15 cellular contexts compared by ENCODE assay signal in genomic region chr7:99943641-99944507, GRCh38. TPM values are rescaled to one million over a fixed set of nuclear protein-coding genes. Genes with fewer than 3 reads are reported as not detected.
DNase-seq lines count a peak whose midpoint lies in the region; ATAC-seq and TF ChIP-seq lines count a peak whose summit lies in the region.
"Had no signal": no experiment of that assay in that cellular context is flagged by ENCODE, and none has a peak within 500 bp of the region (broad histone marks: within the 10 kb centered on the region; RNA-seq: fewer than 3 reads in every experiment).

No MANE protein-coding gene starts in this region.

- H3K27me3 ChIP-seq in Karpas-422 (ENCODE audit: low read length) (no peaks in the 10 kb centered on the region), mesendoderm (ENCODE audit: insufficient read depth, low read length, poor library complexity) (no peaks in the 10 kb centered on the region)

- H3K18ac ChIP-seq in mesendoderm (ENCODE audit: low read length) = no peak overlapping the region

- no peaks in the 10 kb centered on the region for H3K79me1 ChIP-seq in mesendoderm (ENCODE audit: low read length)

- H3K9me2 ChIP-seq in Karpas-422 (replicated peaks; ENCODE audit: insufficient read depth, low read length) = no peaks in the 10 kb centered on the region

- peak overlapping the region; percentile 83; the same call in 1 of the 2 replicates for H2AFZ ChIP-seq in Karpas-422 (ENCODE audit: low read length)

- H3K27ac Mint-ChIP-seq in activated B cell treated with CpG ODN at 0.5 μM for 24 hours = no peak overlapping the region
- H3K27ac Mint-ChIP-seq: activated CD4-positive, alpha-beta memory T cell treated with anti-CD3 and anti-CD28 coated beads for 36 hours; dendritic cell treated with granulocyte-macrophage colony-stimulating factor and Interleukin-4, amounts not matched to agents 40 ng/mL and 50 ng/mL, for 4 days; T-helper 1 cell treated with Interleukin-12 subunit alpha and Interleukin-12 subunit beta and Interleukin-4 antibody, amounts not matched to agents 30 μg/mL and 1 μg/mL, for 36 hours had no signal

- H3K4me1 ChIP-seq in Karpas-422 (ENCODE audit: low read length) (peaks cover 25% of the 10 kb centered on the region), mesendoderm (ENCODE audit: control insufficient read depth, low read depth, low read length) (peaks cover 2% of the 10 kb centered on the region)
- H3K4me1 ChIP-seq: transverse colon had no signal

- intact Hi-C loops in activated B cell treated with CpG ODN at 0.5 μM for 24 hours (cut with micrococcal nuclease) = no loop called here

- H3K27ac ChIP-seq in Karpas-422 (ENCODE audit: low read length) (peak overlapping the region; percentile 75), mesendoderm (ENCODE audit: low read depth, low read length) (no peak overlapping the region)
- H3K27ac ChIP-seq: transverse colon had no signal

- no peak overlapping the region for H3K4ac ChIP-seq in mesendoderm (ENCODE audit: low read depth, low read length)

- peak; percentile 18 for DNase-seq in NCI-H2107 treated with DMSO at 0.1 percent for 48 hours (lab: John Stamatoyannopoulos, UW; ENCODE audit: unreplicated experiment)
- no peak for DNase-seq in NCI-H2107 (lab: John Stamatoyannopoulos, UW)
- DNase-seq in Karpas-422 = peak; percentile 82
- no peak for DNase-seq in activated B cell treated with CpG ODN at 0.5 μM for 24 hours
- DNase-seq in mesendoderm = peak; percentile 59
- no peak for DNase-seq in midbrain (lab: John Stamatoyannopoulos, UW)
- DNase-seq: activated CD4-positive, alpha-beta memory T cell treated with anti-CD3 and anti-CD28 coated beads for 36 hours; amygdala; transverse colon had no signal

- H2BK120ac ChIP-seq in mesendoderm (ENCODE audit: low read depth, low read length) = no peak overlapping the region

- peaks cover 8% of the 10 kb centered on the region for H3K9me3 Mint-ChIP-seq in activated B cell treated with CpG ODN at 0.5 μM for 24 hours

- H2BK15ac ChIP-seq in mesendoderm (replicated peaks; ENCODE audit: low read depth) = no peak overlapping the region

- peak overlapping the region; percentile 31; the same call in 1 of the 2 replicates for H3K9ac ChIP-seq in Karpas-422 (ENCODE audit: low read length)
- H3K9ac ChIP-seq in mesendoderm (ENCODE audit: low read length) = no peak overlapping the region

- no peaks in the 10 kb centered on the region for H3K9me3 ChIP-seq in Karpas-422 (ENCODE audit: low read length)
- H3K9me3 ChIP-seq: transverse colon had no signal

- peak overlapping the region; percentile 67 for H3K4me3 Mint-ChIP-seq in activated B cell treated with CpG ODN at 0.5 μM for 24 hours
- H3K4me3 Mint-ChIP-seq: activated CD4-positive, alpha-beta memory T cell treated with anti-CD3 and anti-CD28 coated beads for 36 hours; dendritic cell treated with granulocyte-macrophage colony-stimulating factor and Interleukin-4, amounts not matched to agents 40 ng/mL and 50 ng/mL, for 4 days; T-helper 1 cell treated with Interleukin-12 subunit alpha and Interleukin-12 subunit beta and Interleukin-4 antibody, amounts not matched to agents 30 μg/mL and 1 μg/mL, for 36 hours had no signal

- H2BK5ac ChIP-seq in mesendoderm (ENCODE audit: low read length) = no peak overlapping the region

- POLR2A ChIA-PET in activated B cell treated with CpG ODN at 0.5 μM for 24 hours (lab: Charles Lee) = interaction anchor here (0.6 to 1.7 kb wide), 3 partner anchors 25 to 573 kb away, joined by 5 read pairs; partner anchors contain the start of gene TRIM4

- H4K8ac ChIP-seq in mesendoderm (ENCODE audit: low read depth, low read length) = no peak overlapping the region

- H2AK5ac ChIP-seq in mesendoderm (ENCODE audit: low read length) = no peak overlapping the region

- H3K79me2 ChIP-seq in Karpas-422 (ENCODE audit: low read length) (no peaks in the 10 kb centered on the region), mesendoderm (ENCODE audit: control insufficient read depth, insufficient read depth, low read length) (no peaks in the 10 kb centered on the region)

- H3K4me3 ChIP-seq in Karpas-422 (ENCODE audit: low read length) (peak overlapping the region; percentile 54), mesendoderm (ENCODE audit: low read length) (no peak overlapping the region)
- H3K4me3 ChIP-seq: smooth muscle cell, transverse colon had no signal

- peaks cover 34% of the 10 kb centered on the region for H3K27me3 Mint-ChIP-seq in activated B cell treated with CpG ODN at 0.5 μM for 24 hours

- H4K5ac ChIP-seq in mesendoderm (ENCODE audit: low read length) = no peak overlapping the region

- ATAC-seq in activated B cell treated with CpG ODN at 0.5 μM for 24 hours (ENCODE audit: low read depth) (peak; percentile 28), GM18867 (IDR thresholded peaks at IDR 0.05; ENCODE audit: unreplicated experiment) (no peak), HG02759 (IDR thresholded peaks at IDR 0.05; ENCODE audit: unreplicated experiment) (no peak)

- H3K4me1 Mint-ChIP-seq in activated B cell treated with CpG ODN at 0.5 μM for 24 hours = peaks cover 14% of the 10 kb centered on the region

- no peaks in the 10 kb centered on the region for H4K20me1 ChIP-seq in Karpas-422 (ENCODE audit: insufficient read depth, low read depth, low read length)

- peak overlapping the region; percentile 57 for H3K56ac ChIP-seq in mesendoderm (ENCODE audit: low read length)

- H3K4me2 ChIP-seq in Karpas-422 (ENCODE audit: low read depth, low read length, poor library complexity, severe bottlenecking) (peak overlapping the region; percentile 62), mesendoderm (ENCODE audit: low read length) (no peak overlapping the region)
- H3K4me2 ChIP-seq: smooth muscle cell had no signal

- CTCF ChIA-PET in activated B cell treated with CpG ODN at 0.5 μM for 24 hours (lab: Charles Lee) = no interaction called here

- H3K36me3 Mint-ChIP-seq in activated B cell treated with CpG ODN at 0.5 μM for 24 hours (ENCODE audit: low read depth) = no peaks in the 10 kb centered on the region
- H3K36me3 Mint-ChIP-seq: activated CD4-positive, alpha-beta memory T cell treated with anti-CD3 and anti-CD28 coated beads for 36 hours had no signal

- no peak overlapping the region for H3K23ac ChIP-seq in mesendoderm (ENCODE audit: low read length)

- no CpG with 5 or more reads among the region's 14 CpGs for WGBS in mesendoderm (ENCODE audit: extremely low coverage, insufficient coverage, low lambda C conversion rate)

- no peak for TF ChIP-seq CTCF in activated B cell treated with CpG ODN at 0.5 μM for 24 hours (IDR thresholded peaks at IDR 0.05)

- no peaks in the 10 kb centered on the region for H3K36me3 ChIP-seq in Karpas-422 (ENCODE audit: insufficient read depth, low read length)
- no peaks in the 10 kb centered on the region for H3K36me3 ChIP-seq in mesendoderm (ENCODE audit: control insufficient read depth, insufficient read depth, low read length)
- H3K36me3 ChIP-seq: transverse colon had no signal

RNA-seq across cellular contexts. Expression of gene GJC3, which starts 14.5 kb away (rescaled TPM):
- total RNA-seq in Karpas-422 (2014; rRNA removed; shearing (Covaris generic); ENCODE audit: low replicate concordance) = 0.47 TPM in 1 of 2 replicates, not detected in the other
- not detected in 2 replicates for total RNA-seq in activated B cell treated with CpG ODN at 0.5 μM for 24 hours
- 0.77 TPM for polyA plus RNA-seq in mesendoderm (2013, experiment 1 of 2)
- 0.63 TPM for polyA plus RNA-seq in mesendoderm (2013, experiment 2 of 2)
- total RNA-seq: A172, smooth muscle cell, transverse colon had no signal
- polyA plus RNA-seq: smooth muscle cell had no signal

RNA-seq across cellular contexts. Expression of gene TRIM4, which starts 24.5 kb away (rescaled TPM):
- total RNA-seq in Karpas-422 (2014; rRNA removed; shearing (Covaris generic); ENCODE audit: low replicate concordance) = 20.9 and 25.2 TPM in 2 replicates
- total RNA-seq in activated B cell treated with CpG ODN at 0.5 μM for 24 hours = 33.1 and 35.8 TPM in 2 replicates
- 0.94 TPM for polyA plus RNA-seq in mesendoderm (2013, experiment 1 of 2)
- polyA plus RNA-seq in mesendoderm (2013, experiment 2 of 2) = 0.69 TPM
- total RNA-seq: smooth muscle cell had no signal
- polyA plus RNA-seq: smooth muscle cell had no signal

RNA-seq across cellular contexts. Expression of gene AZGP1, which starts 32.0 kb away (rescaled TPM):
- total RNA-seq in Karpas-422 (2014; rRNA removed; shearing (Covaris generic); ENCODE audit: low replicate concordance) = 1.0 and 2.0 TPM in 2 replicates
- total RNA-seq in activated B cell treated with CpG ODN at 0.5 μM for 24 hours = not detected in 2 replicates
- polyA plus RNA-seq in mesendoderm (2013, experiment 1 of 2) = 0.08 TPM
- polyA plus RNA-seq in mesendoderm (2013, experiment 2 of 2) = 0.06 TPM
- total RNA-seq: A172; activated CD4-positive, alpha-beta memory T cell treated with anti-CD3 and anti-CD28 coated beads for 36 hours had no signal
- polyA plus RNA-seq: smooth muscle cell had no signal

Comparison
In these comparisons a context has a peak if more than half of its experiments do, and no peak if none do; other contexts are left out.
1. DNase-seq: peak in NCI-H2107 treated with DMSO at 0.1 percent for 48 hours (single experiment), Karpas-422 (single experiment) and mesendoderm (single experiment); none in NCI-H2107 (single experiment), activated B cell treated with CpG ODN at 0.5 μM for 24 hours (single experiment) and midbrain (single experiment).